Comparison of ENCODE assay signal across 17 cellular contexts in the genomic region with DNA sequence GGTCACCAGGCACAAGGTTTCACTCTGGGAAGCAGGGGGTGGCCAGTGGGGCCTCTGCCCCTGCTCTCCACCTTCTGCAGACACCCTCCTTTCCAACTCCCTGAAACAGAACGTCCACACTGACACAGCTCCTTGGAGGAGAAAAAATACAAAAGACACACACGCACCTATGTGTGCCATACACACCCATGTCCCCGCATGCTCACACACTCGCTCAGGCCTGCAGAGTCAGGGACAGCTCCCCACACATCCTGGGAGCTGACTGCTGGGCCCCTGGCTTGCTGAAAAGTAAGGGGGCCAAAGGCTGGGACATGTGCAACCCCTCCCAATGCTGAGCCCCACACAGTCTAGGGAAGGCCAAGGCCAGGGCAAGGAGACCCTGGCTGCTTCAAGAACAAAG.
"Had no signal": no experiment of that assay in that cellular context is flagged by ENCODE, and none has a peak within 500 bp of the region (broad histone marks: within the 10 kb centered on the region; RNA-seq: fewer than 3 reads in every experiment).

No MANE protein-coding gene starts in this region.

- H3K27me3 ChIP-seq: upper lobe of left lung had no signal

- H3K9me3 Mint-ChIP-seq: immature natural killer cell, naive B cell had no signal

- H3K4me3 ChIP-seq: upper lobe of left lung had no signal

- ATAC-seq: stimulated activated naive B cell treated with anti-CD40 and anti-IgM and Interleukin-4, amounts not matched to agents 10 μg/mL and 1 μg/mL and 100 μg/mL, for 72 hours; WTC11 had no signal

- H3K27ac ChIP-seq: parathyroid adenoma had no signal

- H3K9me3 ChIP-seq: upper lobe of left lung had no signal

- H3K4me3 Mint-ChIP-seq: activated CD4-positive, alpha-beta T cell treated with anti-CD3 and anti-CD28 coated beads, Interleukin-2, amount 10 ng/mL, durations not matched to agents 24 days and 14 days; immature natural killer cell; stimulated activated naive B cell treated with anti-CD40 and anti-IgM and Interleukin-4, amounts not matched to agents 10 μg/mL and 1 μg/mL and 100 μg/mL, for 72 hours; WTC11 had no signal

- H3K4me1 Mint-ChIP-seq: immature natural killer cell had no signal

- DNase-seq: activated CD4-positive, alpha-beta T cell treated with anti-CD3 and anti-CD28 coated beads, Interleukin-2, amount 10 ng/mL, durations not matched to agents 24 days and 14 days; activated CD8-positive, alpha-beta memory T cell treated with anti-CD3 and anti-CD28 coated beads, Interleukin-2, amount 50 U/mL, for 48 hours; activated naive CD4-positive, alpha-beta T cell treated with Interleukin-2 at 50 U/mL for 16 hours; caudate nucleus; cortex of kidney; effector CD4-positive, alpha-beta T cell; foreskin fibroblast; immature natural killer cell; naive B cell; SIG-M5; stimulated activated CD4-positive, alpha-beta T cell treated with anti-CD3 and anti-CD28 coated beads, Interleukin-4, amount 100 ng/mL, for 1 hour; stimulated activated naive B cell treated with anti-CD40 and anti-IgM and Interleukin-4, amounts not matched to agents 10 μg/mL and 1 μg/mL and 100 μg/mL, for 72 hours; substantia nigra; T-helper 2 cell had no signal

- H3K27ac Mint-ChIP-seq: activated CD4-positive, alpha-beta T cell treated with anti-CD3 and anti-CD28 coated beads, Interleukin-2, amount 10 ng/mL, durations not matched to agents 24 days and 14 days; immature natural killer cell; stimulated activated naive B cell treated with anti-CD40 and anti-IgM and Interleukin-4, amounts not matched to agents 10 μg/mL and 1 μg/mL and 100 μg/mL, for 72 hours; WTC11 had no signal

- H3K36me3 Mint-ChIP-seq: immature natural killer cell; naive B cell; stimulated activated naive B cell treated with anti-CD40 and anti-IgM and Interleukin-4, amounts not matched to agents 10 μg/mL and 1 μg/mL and 100 μg/mL, for 72 hours; WTC11 had no signal
